ENCODE assay signal across 27 cellular contexts in the genomic region with DNA sequence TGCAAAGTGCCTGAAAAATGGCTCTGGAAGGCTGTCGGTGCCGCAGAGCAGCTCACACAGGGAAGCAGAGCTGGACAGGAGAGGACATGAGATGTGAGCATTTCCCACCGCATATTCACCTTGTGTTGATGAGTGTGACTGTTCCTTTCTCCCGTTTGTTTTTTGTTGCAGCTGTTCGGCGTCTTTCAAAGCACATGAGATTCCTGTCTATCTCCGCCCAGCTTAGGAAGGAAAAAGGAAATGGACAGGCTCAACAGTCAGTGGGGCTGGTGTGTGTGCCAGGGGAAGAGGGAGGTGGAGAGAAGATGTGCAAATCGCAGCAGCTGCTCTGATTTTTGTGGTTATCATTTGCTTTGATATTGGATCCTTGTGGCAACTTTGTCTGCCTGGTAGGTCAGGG.
DNase-seq lines count a peak whose midpoint lies in the region; ATAC-seq and TF ChIP-seq lines count a peak whose summit lies in the region.
"Had no signal": no experiment of that assay in that cellular context is flagged by ENCODE, and none has a peak within 500 bp of the region (broad histone marks: within the 10 kb centered on the region; RNA-seq: fewer than 3 reads in every experiment).

No MANE protein-coding gene starts in this region.

- H3K9me3 ChIP-seq in hepatocyte (ENCODE audit: low read depth) = no peaks in the 10 kb centered on the region
- no peaks in the 10 kb centered on the region for H3K9me3 ChIP-seq in skeletal muscle satellite cell (replicated peaks; ENCODE audit: low read length)
- H3K9me3 ChIP-seq: thoracic aorta had no signal

- peaks cover 7% of the 10 kb centered on the region; the same call in 2 of the 3 replicates for H3K9me3 Mint-ChIP-seq in GM23338
- peaks cover 8% of the 10 kb centered on the region for H3K9me3 Mint-ChIP-seq in activated naive CD4-positive, alpha-beta T cell treated with anti-CD3 and anti-CD28 coated beads, Interleukin-2, amount 10 ng/mL, durations not matched to agents 7 days and 5 days
- H3K9me3 Mint-ChIP-seq: activated T-helper 17 cell treated with anti-CD3 and anti-CD28 coated beads, Interleukin-2, amount 50 U/mL, for 72 hours had no signal

- H3K9ac ChIP-seq in skeletal muscle satellite cell (ENCODE audit: low read depth, low read length) = no peak overlapping the region

- H2AFZ ChIP-seq in GM23338 (peak overlapping the region; percentile 29; the same call in 1 of the 2 replicates), hepatocyte (no peak overlapping the region)

- H3K4me2 ChIP-seq in GM23338 = no peak overlapping the region
- H3K4me2 ChIP-seq in hepatocyte = peak overlapping the region; percentile 48
- peak overlapping the region; percentile 53 for H3K4me2 ChIP-seq in skeletal muscle satellite cell (ENCODE audit: low read length)

- H3K79me2 ChIP-seq in GM23338 (replicated peaks; ENCODE audit: insufficient read depth) (no peaks in the 10 kb centered on the region), hepatocyte (no peaks in the 10 kb centered on the region)

- TF ChIP-seq CTCF in GM23338 (conservative IDR thresholded peaks at IDR 0.05; ENCODE audit: low read depth in 2 of 2) (no peak), hepatocyte (IDR thresholded peaks at IDR 0.05; ENCODE audit: poor library complexity) (no peak)

- peaks cover 22% of the 10 kb centered on the region for H3K4me1 ChIP-seq in GM23338 (ENCODE audit: insufficient read depth)
- H3K4me1 ChIP-seq in hepatocyte (ENCODE audit: insufficient read depth) = peaks cover 8% of the 10 kb centered on the region
- no peaks in the 10 kb centered on the region for H3K4me1 ChIP-seq in skeletal muscle satellite cell (ENCODE audit: control insufficient read depth, insufficient read depth, low read length)

- no peak overlapping the region for H3K4me3 Mint-ChIP-seq in GM23338
- no peak overlapping the region for H3K4me3 Mint-ChIP-seq in activated naive CD4-positive, alpha-beta T cell treated with anti-CD3 and anti-CD28 coated beads, Interleukin-2, amount 10 ng/mL, durations not matched to agents 7 days and 5 days
- H3K4me3 Mint-ChIP-seq: activated B cell treated with CpG ODN at 0.5 μM for 24 hours; activated CD4-positive, alpha-beta memory T cell treated with anti-CD3 and anti-CD28 coated beads for 36 hours; activated naive CD8-positive, alpha-beta T cell treated with anti-CD3 and anti-CD28 coated beads for 36 hours; activated T-helper 17 cell treated with anti-CD3 and anti-CD28 coated beads, Interleukin-2, amount 50 U/mL, for 72 hours; CD4-positive, alpha-beta T cell had no signal

- no peak for ATAC-seq in GM23338
- ATAC-seq: activated T-helper 17 cell treated with anti-CD3 and anti-CD28 coated beads, Interleukin-2, amount 50 U/mL, for 72 hours had no signal

- H3K4me3 ChIP-seq in GM23338 (no peak overlapping the region), hepatocyte (no peak overlapping the region), skeletal muscle satellite cell (ENCODE audit: low read length) (peak overlapping the region; percentile 25)
- H3K4me3 ChIP-seq: lung, thoracic aorta had no signal

- H3K27ac ChIP-seq in GM23338 (ENCODE audit: low read depth) (no peak overlapping the region), hepatocyte (no peak overlapping the region)
- H3K27ac ChIP-seq: thoracic aorta had no signal

- WGBS in hepatocyte (ENCODE audit: low lambda C conversion rate, missing lambda C conversion rate) = 36% methylated on average over 8 of the region's 8 CpGs

- H3K27me3 ChIP-seq in GM23338 (ENCODE audit: insufficient read depth) (no peaks in the 10 kb centered on the region), hepatocyte (no peaks in the 10 kb centered on the region), skeletal muscle satellite cell (ENCODE audit: control insufficient read depth, insufficient read depth, low read length) (no peaks in the 10 kb centered on the region)

- H3F3A ChIP-seq in GM23338 (replicated peaks; ENCODE audit: low read depth) = no peaks in the 10 kb centered on the region

- no peaks in the 10 kb centered on the region for H4K20me1 ChIP-seq in GM23338 (replicated peaks; ENCODE audit: insufficient read depth)
- no peaks in the 10 kb centered on the region for H4K20me1 ChIP-seq in hepatocyte (ENCODE audit: insufficient read depth, poor library complexity, severe bottlenecking)

- no peaks in the 10 kb centered on the region for H3K36me3 ChIP-seq in GM23338 (ENCODE audit: insufficient read depth)
- no peaks in the 10 kb centered on the region for H3K36me3 ChIP-seq in hepatocyte (replicated peaks; ENCODE audit: insufficient read depth, low read depth)
- no peaks in the 10 kb centered on the region for H3K36me3 ChIP-seq in skeletal muscle satellite cell (ENCODE audit: insufficient read depth, low read length)
- H3K36me3 ChIP-seq: thoracic aorta had no signal

- no peak for DNase-seq in GM23338 (ENCODE audit: low spot score)
- peak; percentile 62 for DNase-seq in SW480 (ENCODE audit: low spot score)
- DNase-seq in hepatocyte (ENCODE audit: low spot score) = no peak
- no peak for DNase-seq in COLO829 (ENCODE audit: low spot score)
- DNase-seq in activated naive CD4-positive, alpha-beta T cell treated with anti-CD3 and anti-CD28 coated beads, Interleukin-2, amount 10 ng/mL, durations not matched to agents 7 days and 5 days = no peak
- DNase-seq in activated effector memory CD4-positive, alpha-beta T cell treated with anti-CD3 and anti-CD28 coated beads, Interleukin-2, amount 50 U/mL, for 16 hours = no peak
- DNase-seq: activated B cell treated with CpG ODN at 0.5 μM for 24 hours; activated CD4-positive, alpha-beta memory T cell treated with anti-CD3 and anti-CD28 coated beads for 36 hours; activated CD8-positive, alpha-beta memory T cell treated with anti-CD3 and anti-CD28 coated beads, Interleukin-2, amount 50 U/mL, for 48 hours; activated naive CD8-positive, alpha-beta T cell treated with anti-CD3 and anti-CD28 coated beads for 36 hours; CD4-positive, alpha-beta T cell; effector CD8-positive, alpha-beta T cell; foreskin melanocyte; IMR-90; NCI-H1092; NCI-H187; NCI-H2227 treated with DMSO at 0.1 percent for 48 hours; NCI-H748 treated with DMSO at 0.1 percent for 48 hours; occipital lobe; RPMI8226; stimulated activated CD4-positive, alpha-beta T cell treated with anti-CD3 and anti-CD28 coated beads, Interleukin-12 subunit alpha, Interleukin-12 subunit beta, amount 100 ng/mL, for 4 hours; stimulated activated CD4-positive, alpha-beta T cell treated with anti-CD3 and anti-CD28 coated beads, Interleukin-4, amount 100 ng/mL, for 4 hours; stimulated activated naive CD4-positive, alpha-beta T cell had no signal

- H3K27me3 Mint-ChIP-seq in GM23338 (ENCODE audit: insufficient read depth, low read depth, poor library complexity) = no peaks in the 10 kb centered on the region
- H3K27me3 Mint-ChIP-seq in activated naive CD4-positive, alpha-beta T cell treated with anti-CD3 and anti-CD28 coated beads, Interleukin-2, amount 10 ng/mL, durations not matched to agents 7 days and 5 days = no peaks in the 10 kb centered on the region

- H3K9me2 ChIP-seq in GM23338 (ENCODE audit: insufficient read depth) = peaks cover 13% of the 10 kb centered on the region; the same call in 1 of the 2 replicates
- H3K9me2 ChIP-seq in hepatocyte (replicated peaks; ENCODE audit: insufficient read depth) = no peaks in the 10 kb centered on the region

- H3K4me1 Mint-ChIP-seq in GM23338 = peaks cover 26% of the 10 kb centered on the region
- H3K4me1 Mint-ChIP-seq in activated naive CD4-positive, alpha-beta T cell treated with anti-CD3 and anti-CD28 coated beads, Interleukin-2, amount 10 ng/mL, durations not matched to agents 7 days and 5 days = no peaks in the 10 kb centered on the region
- H3K4me1 Mint-ChIP-seq: activated B cell treated with CpG ODN at 0.5 μM for 24 hours; activated naive CD8-positive, alpha-beta T cell treated with anti-CD3 and anti-CD28 coated beads for 36 hours; activated T-helper 17 cell treated with anti-CD3 and anti-CD28 coated beads, Interleukin-2, amount 50 U/mL, for 72 hours had no signal

- H3K27ac Mint-ChIP-seq in GM23338 = no peak overlapping the region
- H3K27ac Mint-ChIP-seq in activated naive CD4-positive, alpha-beta T cell treated with anti-CD3 and anti-CD28 coated beads, Interleukin-2, amount 10 ng/mL, durations not matched to agents 7 days and 5 days = no peak overlapping the region
- H3K27ac Mint-ChIP-seq: activated B cell treated with CpG ODN at 0.5 μM for 24 hours; activated CD4-positive, alpha-beta memory T cell treated with anti-CD3 and anti-CD28 coated beads for 36 hours; activated naive CD8-positive, alpha-beta T cell treated with anti-CD3 and anti-CD28 coated beads for 36 hours; activated T-helper 17 cell treated with anti-CD3 and anti-CD28 coated beads, Interleukin-2, amount 50 U/mL, for 72 hours; CD4-positive, alpha-beta T cell had no signal

- peaks cover 13% of the 10 kb centered on the region for H3K36me3 Mint-ChIP-seq in GM23338 (ENCODE audit: low read depth)
- no peaks in the 10 kb centered on the region for H3K36me3 Mint-ChIP-seq in activated naive CD4-positive, alpha-beta T cell treated with anti-CD3 and anti-CD28 coated beads, Interleukin-2, amount 10 ng/mL, durations not matched to agents 7 days and 5 days
- H3K36me3 Mint-ChIP-seq: activated CD4-positive, alpha-beta memory T cell treated with anti-CD3 and anti-CD28 coated beads for 36 hours; activated naive CD8-positive, alpha-beta T cell treated with anti-CD3 and anti-CD28 coated beads for 36 hours had no signal

- CTCF ChIA-PET in activated naive CD4-positive, alpha-beta T cell treated with anti-CD3 and anti-CD28 coated beads, Interleukin-2, amount 10 ng/mL, durations not matched to agents 7 days and 5 days (lab: Charles Lee) = no interaction called here

TF ChIP-seq in GM23338, 12 proteins besides CTCF, POLR2A, EP300 and RAD21 (continues in another document):
- TF ChIP-seq EZH2 (IDR thresholded peaks at IDR 0.05; ENCODE audit: low read depth, unreplicated experiment) (no peak), ZNF331 (CRISPR knock-in tag; IDR thresholded peaks at IDR 0.05; ENCODE audit: low read depth) (no peak)
